ENCODE assay signal across 11 cellular contexts in genomic region chr20:35449855-35450254, GRCh38. TPM values are rescaled to one million over a fixed set of nuclear protein-coding genes. Genes with fewer than 3 reads are reported as not detected.
"Had no signal": no experiment of that assay in that cellular context is flagged by ENCODE, and none has a peak within 500 bp of the region (broad histone marks: within the 10 kb centered on the region; RNA-seq: fewer than 3 reads in every experiment).

No MANE protein-coding gene starts in this region.

RNA-seq across cellular contexts. Expression of gene GDF5, which starts 11.8 kb away (rescaled TPM):
- total RNA-seq: activated B cell treated with CpG ODN at 0.5 μM for 24 hours; activated CD4-positive, alpha-beta memory T cell treated with anti-CD3 and anti-CD28 coated beads for 36 hours; activated CD4-positive, alpha-beta T cell treated with anti-CD3 and anti-CD28 coated beads for 36 hours; activated CD4-positive, alpha-beta T cell treated with anti-CD3 and anti-CD28 coated beads, Interleukin-2, amount 10 ng/mL, durations not matched to agents 24 days and 14 days; activated CD4-positive, alpha-beta T cell treated with anti-CD3 and anti-CD28 coated beads, Interleukin-2, amount 10 ng/mL, durations not matched to agents 7 days and 5 days; activated CD8-positive, alpha-beta memory T cell treated with anti-CD3 and anti-CD28 coated beads for 36 hours; activated CD8-positive, alpha-beta T cell treated with anti-CD3 and anti-CD28 coated beads for 36 hours; activated CD8-positive, alpha-beta T cell treated with anti-CD3 and anti-CD28 coated beads, Interleukin-2, amount 10 ng/mL, durations not matched to agents 7 days and 5 days; T-helper 17 cell; T-helper 2 cell treated with Interferon-gamma antibody and Interleukin-4, amounts not matched to agents 100 ng/mL and 5 ng/mL, for 36 hours; WTC11 had no signal
